9 cellular contexts compared by ENCODE assay signal in genomic region chr21:34967509-34968289, GRCh38.
A peak's percentile ranks its signal among the peaks of the same experiment; 100 is the strongest.
DNase-seq lines count a peak whose midpoint lies in the region; ATAC-seq and TF ChIP-seq lines count a peak whose summit lies in the region.
"Had no signal": no experiment of that assay in that cellular context is flagged by ENCODE, and none has a peak within 500 bp of the region (broad histone marks: within the 10 kb centered on the region; RNA-seq: fewer than 3 reads in every experiment).

No MANE protein-coding gene starts in this region.

- H2AK5ac ChIP-seq in neuronal stem cell (ENCODE audit: low read depth, low read length) = no peak overlapping the region

- H3K4me3 ChIP-seq in neuronal stem cell (ENCODE audit: low read length in 2 of 2) (no peak overlapping the region), Peyer's patch (no peak overlapping the region)
- H3K4me3 ChIP-seq: left ventricle myocardium inferior had no signal

- no peak overlapping the region for H4K8ac ChIP-seq in neuronal stem cell (ENCODE audit: low read depth, low read length)

- H4K91ac ChIP-seq in neuronal stem cell (ENCODE audit: low read depth, low read length, poor library complexity) = no peak overlapping the region

- no peaks in the 10 kb centered on the region for H3K9me3 Mint-ChIP-seq in activated naive CD4-positive, alpha-beta T cell treated with anti-CD3 and anti-CD28 coated beads, Interleukin-2, amount 50 U/mL, for 24 hours

- TF ChIP-seq CTCF in Peyer's patch (IDR thresholded peaks at IDR 0.05) = no peak

- H3K4me1 Mint-ChIP-seq in activated naive CD4-positive, alpha-beta T cell treated with anti-CD3 and anti-CD28 coated beads, Interleukin-2, amount 50 U/mL, for 24 hours = peaks cover 92% of the 10 kb centered on the region

- H3K27me3 Mint-ChIP-seq in activated naive CD4-positive, alpha-beta T cell treated with anti-CD3 and anti-CD28 coated beads, Interleukin-2, amount 50 U/mL, for 24 hours = no peaks in the 10 kb centered on the region

- no peak overlapping the region for H3K18ac ChIP-seq in neuronal stem cell (ENCODE audit: low read length)

- DNase-seq in EL (peak; percentile 38), Kasumi-1 (lab: John Stamatoyannopoulos, UW) (peak; percentile 10 to 48), neuronal stem cell (ENCODE audit: low spot score) (no peak), NCI-H526 (lab: John Stamatoyannopoulos, UW) (no peak), Peyer's patch (no peak)
- DNase-seq: left ventricle myocardium inferior, NCI-H510A treated with DMSO at 0.1 percent for 48 hours had no signal

- H3K36me3 ChIP-seq in neuronal stem cell (replicated peaks in 1 of 2; ENCODE audit: control insufficient read depth in 2 of 2, insufficient read depth in 2 of 2, low read length in 2 of 2) (no peaks in the 10 kb centered on the region), Peyer's patch (no peaks in the 10 kb centered on the region)
- H3K36me3 ChIP-seq: left ventricle myocardium inferior had no signal

- H3K4me3 Mint-ChIP-seq in activated naive CD4-positive, alpha-beta T cell treated with anti-CD3 and anti-CD28 coated beads, Interleukin-2, amount 50 U/mL, for 24 hours = peak overlapping the region; percentile 70

- no peak overlapping the region for H2BK120ac ChIP-seq in neuronal stem cell (ENCODE audit: low read depth, low read length)

- no peak overlapping the region for H3K4me2 ChIP-seq in neuronal stem cell (ENCODE audit: insufficient read depth, low read length, poor library complexity, severe bottlenecking)

- H3K14ac ChIP-seq in neuronal stem cell (ENCODE audit: low read length) = no peak overlapping the region

- H2BK5ac ChIP-seq in neuronal stem cell (ENCODE audit: low read length) = no peak overlapping the region

- H3K27me3 ChIP-seq in neuronal stem cell (ENCODE audit: control insufficient read depth in 3 of 3, insufficient read depth in 3 of 3, low read depth in 1 of 3, low read length in 3 of 3) (no peaks in the 10 kb centered on the region), Peyer's patch (no peaks in the 10 kb centered on the region)

- H2BK15ac ChIP-seq in neuronal stem cell (ENCODE audit: low read length) = no peak overlapping the region

- no peak for TF ChIP-seq POLR2A in Peyer's patch (IDR thresholded peaks at IDR 0.05)

- ATAC-seq in GM21723 (IDR thresholded peaks at IDR 0.05; ENCODE audit: unreplicated experiment) = no peak

- no peak overlapping the region for H3K9ac ChIP-seq in neuronal stem cell (ENCODE audit: low read depth, low read length, poor library complexity)

- H3K27ac ChIP-seq in neuronal stem cell (replicated peaks; ENCODE audit: low read length) (no peak overlapping the region), Peyer's patch (peak overlapping the region in 1 of 4 donors; percentile 30)
- H3K27ac ChIP-seq: left ventricle myocardium inferior had no signal

- H3K23ac ChIP-seq in neuronal stem cell (ENCODE audit: low read depth, low read length, poor library complexity) = peak overlapping the region; percentile 28

- H2AFZ ChIP-seq in neuronal stem cell (ENCODE audit: low read length) = no peak overlapping the region

- no peak overlapping the region for H3K4ac ChIP-seq in neuronal stem cell (ENCODE audit: low read length)

- H3K4me1 ChIP-seq in neuronal stem cell (ENCODE audit: control insufficient read depth in 2 of 2, insufficient read depth in 1 of 2, low read depth in 1 of 2, low read length in 2 of 2) (peaks cover 0 to 5% of the 10 kb centered on the region in 2 donors), Peyer's patch (no peaks in the 10 kb centered on the region)
- H3K4me1 ChIP-seq: left ventricle myocardium inferior had no signal

- H3K27ac Mint-ChIP-seq in activated naive CD4-positive, alpha-beta T cell treated with anti-CD3 and anti-CD28 coated beads, Interleukin-2, amount 50 U/mL, for 24 hours = peak overlapping the region; percentile 94

- no CpG with 5 or more reads among the region's 10 CpGs for WGBS in neuronal stem cell (ENCODE audit: extremely low coverage in 2 of 2, insufficient read length in 2 of 2, insufficient replicate concordance in 1 of 2), 2 donors

- H3K36me3 Mint-ChIP-seq in activated naive CD4-positive, alpha-beta T cell treated with anti-CD3 and anti-CD28 coated beads, Interleukin-2, amount 50 U/mL, for 24 hours = peaks cover 26% of the 10 kb centered on the region

- no peaks in the 10 kb centered on the region for H3K79me1 ChIP-seq in neuronal stem cell (ENCODE audit: low read depth, low read length)

- H3K9me3 ChIP-seq in neuronal stem cell (replicated peaks in 1 of 2; ENCODE audit: control insufficient read depth in 2 of 2, insufficient read depth in 1 of 2, low read depth in 1 of 2, low read length in 2 of 2) = no peaks in the 10 kb centered on the region
- no peaks in the 10 kb centered on the region for H3K9me3 ChIP-seq in Peyer's patch
- H3K9me3 ChIP-seq: left ventricle myocardium inferior had no signal

- H2BK12ac ChIP-seq in neuronal stem cell (ENCODE audit: low read length) = peak overlapping the region; percentile 61

Comparison
In these comparisons a context has a peak if more than half of its experiments do, and no peak if none do; other contexts are left out.
1. DNase-seq: peak in EL (single experiment) and Kasumi-1 (2 of 2); none in neuronal stem cell (single experiment), NCI-H526 (0 of 2) and Peyer's patch (0 of 3).